ENCODE assay signal across 13 cellular contexts in the genomic region with DNA sequence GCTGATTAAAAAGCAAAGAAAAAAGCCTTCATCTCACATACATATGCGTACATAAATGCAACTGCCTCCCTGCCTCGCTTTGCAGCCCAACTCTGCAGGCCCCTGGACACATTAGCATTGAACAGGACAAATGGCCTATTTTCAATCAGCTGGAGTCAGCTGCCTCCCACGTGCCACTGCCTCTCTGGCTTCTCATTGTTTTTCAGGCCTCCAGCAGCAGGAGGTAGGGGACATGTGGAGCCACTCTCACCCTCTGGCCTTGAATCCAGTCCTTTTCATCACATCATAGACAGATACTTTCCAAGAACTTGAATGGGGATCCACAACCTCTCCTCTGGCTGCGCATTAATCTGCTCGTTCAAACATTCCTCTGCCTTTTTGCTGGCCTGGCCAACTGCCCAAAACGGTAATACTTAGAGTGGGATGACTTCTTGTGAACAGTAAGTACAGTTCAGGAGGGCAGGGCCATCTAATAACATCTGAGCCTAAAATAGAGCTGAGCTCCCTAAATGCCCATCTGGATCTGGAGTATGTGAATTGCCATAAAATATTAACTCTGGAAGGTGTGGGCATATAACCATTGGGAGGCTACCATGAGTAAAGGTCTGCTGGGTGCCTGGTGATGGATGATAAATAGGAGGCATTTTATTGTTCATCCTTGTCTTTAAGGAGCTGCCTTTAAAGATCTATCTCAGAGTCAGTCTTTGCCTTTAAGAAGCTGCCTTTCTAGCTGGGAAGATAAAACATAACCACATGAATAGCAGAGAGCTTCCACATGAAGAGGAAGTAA.
DNase-seq lines count a peak whose midpoint lies in the region; ATAC-seq and TF ChIP-seq lines count a peak whose summit lies in the region.
"Had no signal": no experiment of that assay in that cellular context is flagged by ENCODE, and none has a peak within 500 bp of the region (broad histone marks: within the 10 kb centered on the region; RNA-seq: fewer than 3 reads in every experiment).

No MANE protein-coding gene starts in this region.

- no peaks in the 10 kb centered on the region for H3K36me3 Mint-ChIP-seq in mesothelial cell of epicardium
- H3K36me3 Mint-ChIP-seq in natural killer cell treated with Interleukin-12 subunit alpha and Interleukin-12 subunit beta and Interleukin-15 and Interleukin-18, amount 100 ng/mL, for 72 hours = no peaks in the 10 kb centered on the region
- H3K36me3 Mint-ChIP-seq: memory B cell had no signal

- no peak overlapping the region for H3K4me3 Mint-ChIP-seq in mesothelial cell of epicardium
- no peak overlapping the region for H3K4me3 Mint-ChIP-seq in natural killer cell treated with Interleukin-12 subunit alpha and Interleukin-12 subunit beta and Interleukin-15 and Interleukin-18, amount 100 ng/mL, for 72 hours
- H3K4me3 Mint-ChIP-seq: memory B cell had no signal

- 26 to 52% methylated on average over 6 of the region's 6 CpGs for WGBS in testis, 2 donors

- peaks cover 21% of the 10 kb centered on the region for H3K4me1 Mint-ChIP-seq in mesothelial cell of epicardium
- H3K4me1 Mint-ChIP-seq in natural killer cell treated with Interleukin-12 subunit alpha and Interleukin-12 subunit beta and Interleukin-15 and Interleukin-18, amount 100 ng/mL, for 72 hours (ENCODE audit: low read depth in 2 of 2) = no peaks in the 10 kb centered on the region
- H3K4me1 Mint-ChIP-seq: memory B cell had no signal

- no peak for TF ChIP-seq POLR2A in testis (IDR thresholded peaks at IDR 0.05)

- peak overlapping the region; percentile 74 for H3K27ac Mint-ChIP-seq in mesothelial cell of epicardium
- no peak overlapping the region for H3K27ac Mint-ChIP-seq in natural killer cell treated with Interleukin-12 subunit alpha and Interleukin-12 subunit beta and Interleukin-15 and Interleukin-18, amount 100 ng/mL, for 72 hours
- H3K27ac Mint-ChIP-seq: memory B cell had no signal

- peak overlapping the region in 1 of 2 donors; percentile 9 for H3K27ac ChIP-seq in testis
- H3K27ac ChIP-seq: ascending aorta; BLaER1 treated with 17β-estradiol and CSF1 and Interleukin-3, amounts not matched to agents 10 nM and 100 nM; HL-60; KMS-11 had no signal

- H3K27me3 ChIP-seq in testis = no peaks in the 10 kb centered on the region
- H3K27me3 ChIP-seq: ascending aorta; BLaER1 treated with 17β-estradiol and CSF1 and Interleukin-3, amounts not matched to agents 10 nM and 100 nM had no signal

- no peaks in the 10 kb centered on the region for H3K36me3 ChIP-seq in testis (ENCODE audit: low read depth, missing control alignments)
- H3K36me3 ChIP-seq: ascending aorta; BLaER1 treated with 17β-estradiol and CSF1 and Interleukin-3, amounts not matched to agents 10 nM and 100 nM had no signal

- H3K4me3 ChIP-seq in testis = no peak overlapping the region
- H3K4me3 ChIP-seq: ascending aorta; BLaER1 treated with 17β-estradiol and CSF1 and Interleukin-3, amounts not matched to agents 10 nM and 100 nM had no signal

- intact Hi-C loops in testis (cut with DNase I; ENCODE audit: low total_unique reads) = no loop called here

- H3K27me3 Mint-ChIP-seq in mesothelial cell of epicardium (ENCODE audit: low read depth) = no peaks in the 10 kb centered on the region
- no peaks in the 10 kb centered on the region for H3K27me3 Mint-ChIP-seq in natural killer cell treated with Interleukin-12 subunit alpha and Interleukin-12 subunit beta and Interleukin-15 and Interleukin-18, amount 100 ng/mL, for 72 hours
- H3K27me3 Mint-ChIP-seq: memory B cell had no signal

- no peaks in the 10 kb centered on the region for H3K9me3 Mint-ChIP-seq in mesothelial cell of epicardium
- peaks cover 6% of the 10 kb centered on the region for H3K9me3 Mint-ChIP-seq in natural killer cell treated with Interleukin-12 subunit alpha and Interleukin-12 subunit beta and Interleukin-15 and Interleukin-18, amount 100 ng/mL, for 72 hours

- peaks cover 8% of the 10 kb centered on the region for H3K4me1 ChIP-seq in testis
- H3K4me1 ChIP-seq: ascending aorta had no signal

- no peaks in the 10 kb centered on the region for H3K9me3 ChIP-seq in testis
- H3K9me3 ChIP-seq: ascending aorta; BLaER1 treated with 17β-estradiol and CSF1 and Interleukin-3, amounts not matched to agents 10 nM and 100 nM had no signal

- peak; percentile 96 for DNase-seq in SK-MEL-5 (ENCODE audit: low read depth, low spot score)
- DNase-seq in foreskin melanocyte = peak; percentile 83
- peak in 1 of 2 experiments; percentile 43 for DNase-seq in mesothelial cell of epicardium (ENCODE audit: low spot score in 2 of 2, unreplicated experiment in 2 of 2)
- peak; percentile 84 for DNase-seq in testis
- DNase-seq in DMS79 (lab: John Stamatoyannopoulos, UW) = no peak
- DNase-seq in natural killer cell treated with Interleukin-12 subunit alpha and Interleukin-12 subunit beta and Interleukin-15 and Interleukin-18, amount 100 ng/mL, for 72 hours (ENCODE audit: low spot score) = no peak
- DNase-seq: NCI-H510A treated with DMSO at 0.1 percent for 48 hours had no signal

- no peak for ATAC-seq in GM18858 (IDR thresholded peaks at IDR 0.05; ENCODE audit: unreplicated experiment)
- no peak for ATAC-seq in natural killer cell treated with Interleukin-12 subunit alpha and Interleukin-12 subunit beta and Interleukin-15 and Interleukin-18, amount 100 ng/mL, for 72 hours

- in situ Hi-C loops in SK-MEL-5 (cut with HindIII; ENCODE audit: low pct_unique_long_range_greater_than_20kb, low sequenced_read_pairs) = no loop called here

- no peak for TF ChIP-seq CTCF in mesothelial cell of epicardium (IDR thresholded peaks at IDR 0.05; ENCODE audit: unreplicated experiment)
- no peak for TF ChIP-seq CTCF in testis (IDR thresholded peaks at IDR 0.05)

Comparison
In these comparisons a context has a peak if more than half of its experiments do, and no peak if none do; other contexts are left out.
1. DNase-seq: peak in SK-MEL-5 (single experiment), foreskin melanocyte (single experiment) and testis (single experiment); none in DMS79 (single experiment) and natural killer cell treated with Interleukin-12 subunit alpha and Interleukin-12 subunit beta and Interleukin-15 and Interleukin-18, amount 100 ng/mL, for 72 hours (single experiment).